Comparison of ENCODE assay signal across 16 cellular contexts in the genomic region with DNA sequence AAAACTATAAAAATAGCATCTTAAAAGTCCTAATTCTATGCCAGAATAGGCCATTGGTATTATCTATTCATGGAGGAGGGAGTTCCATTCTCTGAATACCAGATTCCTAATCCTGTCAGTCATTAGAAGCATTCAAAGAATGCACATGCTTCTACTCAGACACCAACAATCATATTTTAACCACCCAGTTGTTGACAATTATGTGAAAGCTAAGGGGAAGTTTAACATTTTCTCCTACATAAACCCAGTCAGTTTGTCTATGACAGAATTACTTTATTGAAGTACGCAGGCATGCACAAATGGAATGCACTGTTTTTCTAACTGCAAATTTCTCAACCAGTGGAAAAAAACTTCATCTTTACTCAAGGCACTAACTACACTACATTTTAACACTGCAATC.
DNase-seq lines count a peak whose midpoint lies in the region; ATAC-seq and TF ChIP-seq lines count a peak whose summit lies in the region.
"Had no signal": no experiment of that assay in that cellular context is flagged by ENCODE, and none has a peak within 500 bp of the region (broad histone marks: within the 10 kb centered on the region; RNA-seq: fewer than 3 reads in every experiment).

No MANE protein-coding gene starts in this region.

- H3K4me1 Mint-ChIP-seq in endodermal cell (peaks cover 11% of the 10 kb centered on the region), nephron (peaks cover 18% of the 10 kb centered on the region)
- H3K4me1 Mint-ChIP-seq in stimulated activated naive B cell treated with anti-CD40 and anti-IgM and Interleukin-4, amounts not matched to agents 10 μg/mL and 1 μg/mL and 100 μg/mL, for 72 hours: no peaks in the 10 kb centered on the region
- H3K4me1 Mint-ChIP-seq: memory B cell had no signal

- H3K27ac Mint-ChIP-seq in endodermal cell (peak overlapping the region; percentile 86), nephron (peak overlapping the region in 2 of 3 experiments; percentile 35 to 76)
- H3K27ac Mint-ChIP-seq in stimulated activated naive B cell treated with anti-CD40 and anti-IgM and Interleukin-4, amounts not matched to agents 10 μg/mL and 1 μg/mL and 100 μg/mL, for 72 hours: no peak overlapping the region
- H3K27ac Mint-ChIP-seq: memory B cell; T-helper 1 cell treated with Interleukin-12 subunit alpha and Interleukin-12 subunit beta and Interleukin-4 antibody, amounts not matched to agents 30 μg/mL and 1 μg/mL, for 36 hours had no signal

- TF ChIP-seq CTCF in endodermal cell (conservative IDR thresholded peaks at IDR 0.05) (no peak), nephron (IDR thresholded peaks at IDR 0.05; ENCODE audit: unreplicated experiment in 3 of 3) (no peak)

- H3K4me1 ChIP-seq in endodermal cell (ENCODE audit: control insufficient read depth, insufficient read depth, low read length): peaks cover 8% of the 10 kb centered on the region

- H3K27me3 ChIP-seq in endodermal cell (ENCODE audit: control insufficient read depth, insufficient read depth, low read length, poor library complexity, severe bottlenecking): no peaks in the 10 kb centered on the region

- H3K9me3 ChIP-seq in endodermal cell (ENCODE audit: control insufficient read depth, low read length): no peaks in the 10 kb centered on the region

- H3K4me3 Mint-ChIP-seq in endodermal cell (no peak overlapping the region), nephron (no peak overlapping the region)
- H3K4me3 Mint-ChIP-seq in stimulated activated naive B cell treated with anti-CD40 and anti-IgM and Interleukin-4, amounts not matched to agents 10 μg/mL and 1 μg/mL and 100 μg/mL, for 72 hours: no peak overlapping the region
- H3K4me3 Mint-ChIP-seq: memory B cell; T-helper 1 cell treated with Interleukin-12 subunit alpha and Interleukin-12 subunit beta and Interleukin-4 antibody, amounts not matched to agents 30 μg/mL and 1 μg/mL, for 36 hours had no signal

- WGBS in endodermal cell (ENCODE audit: insufficient coverage in 1 of 2, insufficient read length in 1 of 2), 2 experiments: 95% methylated on average over 1 of the region's 1 CpG; no CpG with 5 or more reads in 1 of the 2 experiments

- H3K36me3 Mint-ChIP-seq in endodermal cell (ENCODE audit: low read depth): peaks cover 30% of the 10 kb centered on the region
- H3K36me3 Mint-ChIP-seq in nephron (ENCODE audit: low read depth): peaks cover 85% of the 10 kb centered on the region
- H3K36me3 Mint-ChIP-seq in stimulated activated naive B cell treated with anti-CD40 and anti-IgM and Interleukin-4, amounts not matched to agents 10 μg/mL and 1 μg/mL and 100 μg/mL, for 72 hours: no peaks in the 10 kb centered on the region
- H3K36me3 Mint-ChIP-seq: memory B cell had no signal

- peaks cover 6% of the 10 kb centered on the region for H3K9me3 Mint-ChIP-seq in endodermal cell
- no peaks in the 10 kb centered on the region for H3K9me3 Mint-ChIP-seq in nephron
- H3K9me3 Mint-ChIP-seq in stimulated activated naive B cell treated with anti-CD40 and anti-IgM and Interleukin-4, amounts not matched to agents 10 μg/mL and 1 μg/mL and 100 μg/mL, for 72 hours: peaks cover 0 to 3% of the 10 kb centered on the region in 2 donors
- H3K9me3 Mint-ChIP-seq: memory B cell had no signal

- TF ChIP-seq RAD21 in Ishikawa (IDR thresholded peaks at IDR 0.05; ENCODE audit: low read depth): no peak

- no peak overlapping the region for H3K4me3 ChIP-seq in endodermal cell (ENCODE audit: low read length)
- H3K4me3 ChIP-seq: PC-9 had no signal

- TF ChIP-seq EP300 in Ishikawa (IDR thresholded peaks at IDR 0.05; ENCODE audit: borderline replicate concordance): no peak

- H3K27me3 Mint-ChIP-seq in endodermal cell (ENCODE audit: insufficient read depth): no peaks in the 10 kb centered on the region
- H3K27me3 Mint-ChIP-seq in nephron (ENCODE audit: low read depth): no peaks in the 10 kb centered on the region
- no peaks in the 10 kb centered on the region for H3K27me3 Mint-ChIP-seq in stimulated activated naive B cell treated with anti-CD40 and anti-IgM and Interleukin-4, amounts not matched to agents 10 μg/mL and 1 μg/mL and 100 μg/mL, for 72 hours
- H3K27me3 Mint-ChIP-seq: memory B cell had no signal

- no peak for ATAC-seq in stimulated activated naive B cell treated with anti-CD40 and anti-IgM and Interleukin-4, amounts not matched to agents 10 μg/mL and 1 μg/mL and 100 μg/mL, for 72 hours (replicated peaks)

- DNase-seq in AG08395 (ENCODE audit: low spot score) (peak; percentile 72), endodermal cell (no peak), cerebellum (ENCODE audit: low spot score) (no peak), mucosa of gallbladder (ENCODE audit: low spot score) (no peak)
- DNase-seq in stimulated activated naive B cell treated with anti-CD40 and anti-IgM and Interleukin-4, amounts not matched to agents 10 μg/mL and 1 μg/mL and 100 μg/mL, for 72 hours: no peak
- no peak for DNase-seq in activated CD8-positive, alpha-beta memory T cell treated with anti-CD3 and anti-CD28 coated beads, Interleukin-2, amount 50 U/mL, for 48 hours
- DNase-seq: GF-D8; NCI-H1417 treated with DMSO at 0.1 percent for 48 hours; NCI-H510A treated with DMSO at 0.1 percent for 48 hours; PC-9; stimulated activated CD4-positive, alpha-beta T cell treated with anti-CD3 and anti-CD28 coated beads, Interleukin-4, amount 100 ng/mL, for 4 hours; stimulated activated naive CD4-positive, alpha-beta T cell had no signal

- no peak overlapping the region for H3K27ac ChIP-seq in endodermal cell (ENCODE audit: low read depth, low read length)
- H3K27ac ChIP-seq: PC-9 had no signal

- H3K9ac ChIP-seq in endodermal cell (ENCODE audit: extremely low read depth, low read length, poor library complexity, severe bottlenecking): no peak overlapping the region

- H3K36me3 ChIP-seq in endodermal cell (ENCODE audit: control insufficient read depth, insufficient read depth, low read length): peaks cover 30% of the 10 kb centered on the region

TF ChIP-seq in Ishikawa, 13 proteins besides CTCF, POLR2A, EP300 and RAD21:
- TF ChIP-seq MAX (IDR thresholded peaks at IDR 0.05): no peak
- no peak for TF ChIP-seq CEBPB (IDR thresholded peaks at IDR 0.05)
- peak; percentile 73 for TF ChIP-seq TEAD4 (IDR thresholded peaks at IDR 0.05)
TF ChIP-seq in Ishikawa: peak in this region for 1.
